Comparison of ENCODE assay signal across 21 cellular contexts in genomic region chr11:123594188-123594901, GRCh38.
DNase-seq lines count a peak whose midpoint lies in the region; ATAC-seq and TF ChIP-seq lines count a peak whose summit lies in the region.
"Had no signal": no experiment of that assay in that cellular context is flagged by ENCODE, and none has a peak within 500 bp of the region (broad histone marks: within the 10 kb centered on the region; RNA-seq: fewer than 3 reads in every experiment).

No MANE protein-coding gene starts in this region.

- H3K9me2 ChIP-seq in PC-3 (replicated peaks; ENCODE audit: low read length), result no peaks in the 10 kb centered on the region

- H3K4me2 ChIP-seq in PC-3 (ENCODE audit: low read length), result no peak overlapping the region

- H3K27ac ChIP-seq in PC-3 (ENCODE audit: low read length) (no peak overlapping the region), gastroesophageal sphincter (no peak overlapping the region)

- WGBS in gastroesophageal sphincter (ENCODE audit: low coverage in 1 of 2), 2 donors, result 90 to 97% methylated on average over 2 to 4 of the region's 8 CpGs

- BruUV-seq in PC-3 (replicated peaks; lab: Mats Ljungman, UMichigan), result no TSS peak

- TF ChIP-seq EP300 in gastroesophageal sphincter (IDR thresholded peaks at IDR 0.05), result no peak

- TF ChIP-seq CTCF in PC-3 (conservative IDR thresholded peaks at IDR 0.05; ENCODE audit: low read depth, low read length) (no peak), gastroesophageal sphincter (IDR thresholded peaks at IDR 0.05) (no peak)

- intact Hi-C loops in PC-3 (cut with micrococcal nuclease), result no loop called here

- no peak for TF ChIP-seq POLR2A in gastroesophageal sphincter (IDR thresholded peaks at IDR 0.05)

- DNase-seq in A172 (ENCODE audit: low spot score) (peak; percentile 27), EH (ENCODE audit: low read depth) (peak; percentile 38), PC-3 (peak; percentile 14), islet precursor cell (peak; percentile 69), NCI-H2196 (lab: John Stamatoyannopoulos, UW; ENCODE audit: unreplicated experiment) (no peak)
- DNase-seq: activated CD8-positive, alpha-beta T cell treated with anti-CD3 and anti-CD28 coated beads for 36 hours; activated gamma-delta T cell treated with Interleukin-2 at 50 U/mL for 16 hours; activated T-cell treated with anti-CD3 and anti-CD28 coated beads for 4 hours; anterior cingulate cortex; DMS 273 treated with DMSO at 0.1 percent for 48 hours; GDM1; mesenchymal stem cell; naive thymus-derived CD8-positive, alpha-beta T cell; NCI-H1092 treated with DMSO at 0.1 percent for 48 hours; NCI-H1930; NCI-H82; SHP77 had no signal

- POLR2A ChIA-PET in PC-3 (lab: Charles Lee; ENCODE audit: unreplicated experiment), result no interaction called here

- no peaks in the 10 kb centered on the region for H3F3A ChIP-seq in PC-3 (ENCODE audit: low read length, unreplicated experiment)

- no peaks in the 10 kb centered on the region for H3K79me2 ChIP-seq in PC-3 (ENCODE audit: low read length)

- H3K9ac ChIP-seq in PC-3 (ENCODE audit: low read length), result no peak overlapping the region

- CTCF ChIA-PET in PC-3 (lab: Charles Lee), result no interaction called here

- H3K4me3 ChIP-seq in PC-3 (ENCODE audit: low read length), result no peak overlapping the region
- H3K4me3 ChIP-seq in gastroesophageal sphincter, result no peak overlapping the region

- peaks cover 46% of the 10 kb centered on the region for H3K36me3 ChIP-seq in PC-3 (ENCODE audit: low read depth, low read length)
- no peaks in the 10 kb centered on the region for H3K36me3 ChIP-seq in gastroesophageal sphincter

- no peak for ATAC-seq in PC-3
- ATAC-seq in gastroesophageal sphincter, result no peak
- no peak for ATAC-seq in GM18868 (IDR thresholded peaks at IDR 0.05; ENCODE audit: unreplicated experiment)
- no peak for ATAC-seq in GM18861 (IDR thresholded peaks at IDR 0.05; ENCODE audit: unreplicated experiment)
- ATAC-seq: activated CD4-positive, CD25-positive, alpha-beta regulatory T cell treated with anti-CD3 and anti-CD28 coated beads, Interleukin-2, amount 50 U/mL, for 24 hours; activated CD8-positive, alpha-beta T cell treated with anti-CD3 and anti-CD28 coated beads for 36 hours; naive thymus-derived CD8-positive, alpha-beta T cell had no signal

- H3K4me1 ChIP-seq in PC-3 (ENCODE audit: insufficient read depth, low read length) (peaks cover 16% of the 10 kb centered on the region), gastroesophageal sphincter (peaks cover 0 to 13% (median 0%) of the 10 kb centered on the region in 3 donors)

- H2AFZ ChIP-seq in PC-3 (ENCODE audit: low read length), result no peak overlapping the region

- H3K9me3 ChIP-seq in PC-3 (ENCODE audit: low read length) (no peaks in the 10 kb centered on the region), gastroesophageal sphincter (no peaks in the 10 kb centered on the region)

- peaks cover 8% of the 10 kb centered on the region; the same call in 1 of the 2 replicates for H4K20me1 ChIP-seq in PC-3 (ENCODE audit: low read length)

- H3K27me3 ChIP-seq in PC-3 (ENCODE audit: low read length), result no peaks in the 10 kb centered on the region
- no peaks in the 10 kb centered on the region for H3K27me3 ChIP-seq in gastroesophageal sphincter
